Comparison of ENCODE assay signal across 11 cellular contexts in genomic region chr6:75612921-75613534, GRCh38. TPM values are rescaled to one million over a fixed set of nuclear protein-coding genes. Genes with fewer than 3 reads are reported as not detected.
DNase-seq lines count a peak whose midpoint lies in the region; ATAC-seq, FAIRE-seq and TF ChIP-seq lines count a peak whose summit lies in the region.
"Had no signal": no experiment of that assay in that cellular context is flagged by ENCODE, and none has a peak within 500 bp of the region (broad histone marks: within the 10 kb centered on the region; RNA-seq: fewer than 3 reads in every experiment).

No MANE protein-coding gene starts in this region.

- H3K9me3 Mint-ChIP-seq in activated CD8-positive, alpha-beta T cell treated with anti-CD3 and anti-CD28 coated beads for 36 hours, result no peaks in the 10 kb centered on the region

- FAIRE-seq in small intestine (lab: Jason Lieb, UNC), result no peak
- FAIRE-seq: endothelial cell of umbilical vein had no signal

- H3K4me3 ChIP-seq in HEK293 (ENCODE audit: low read depth, low read length) (no peak overlapping the region), left ventricle myocardium inferior (peak overlapping the region; percentile 33), small intestine (ENCODE audit: low read depth in 1 of 2, low read length in 2 of 2) (no peak overlapping the region)
- H3K4me3 ChIP-seq: suprapubic skin had no signal

- CTCF ChIA-PET in HEK293 (lab: Yijun Ruan, JAX), result no interaction called here
- CTCF ChIA-PET in activated CD8-positive, alpha-beta T cell treated with anti-CD3 and anti-CD28 coated beads for 36 hours (lab: Charles Lee), result interaction anchor here (1.1 to 1.7 kb wide), 2 partner anchors 10 to 15 kb away, joined by 3 to 5 read pairs; no protein-coding TSS in a partner anchor

- no peak for TF ChIP-seq CTCF in HEK293 (tag by site-specific recombination; IDR thresholded peaks at IDR 0.05)
- TF ChIP-seq CTCF in activated CD8-positive, alpha-beta T cell treated with anti-CD3 and anti-CD28 coated beads for 36 hours (IDR thresholded peaks at IDR 0.05), result no peak
- TF ChIP-seq CTCF in left ventricle myocardium inferior (IDR thresholded peaks at IDR 0.05; ENCODE audit: borderline replicate concordance), result no peak

- H3K27ac ChIP-seq in HEK293 (ENCODE audit: extremely low read depth, low read depth, low read length), result no peak overlapping the region
- H3K27ac ChIP-seq in left ventricle myocardium inferior (replicated peaks), result peak overlapping the region; percentile 66
- H3K27ac ChIP-seq in small intestine (ENCODE audit: low read depth in 1 of 2, low read length in 1 of 2), result peak overlapping the region; percentile 22 to 70
- H3K27ac ChIP-seq: suprapubic skin had no signal

- H3K4me1 Mint-ChIP-seq in activated CD8-positive, alpha-beta T cell treated with anti-CD3 and anti-CD28 coated beads for 36 hours (ENCODE audit: low read depth), result peaks cover 75% of the 10 kb centered on the region

- DNase-seq in activated CD8-positive, alpha-beta T cell treated with anti-CD3 and anti-CD28 coated beads for 36 hours, result no peak
- no peak for DNase-seq in left ventricle myocardium inferior
- DNase-seq in small intestine, result peak; percentile 53
- no peak for DNase-seq in effector CD4-positive, alpha-beta T cell
- DNase-seq: activated effector memory CD4-positive, alpha-beta T cell treated with Interleukin-2 at 50 U/mL for 16 hours had no signal

- POLR2A ChIA-PET in HEK293 (lab: Yijun Ruan, JAX), result interaction anchor here (0.6 kb wide), 1 partner anchor 32 kb away, joined by 3 read pairs; no protein-coding TSS in a partner anchor
- POLR2A ChIA-PET in activated CD8-positive, alpha-beta T cell treated with anti-CD3 and anti-CD28 coated beads for 36 hours (lab: Charles Lee), result interaction anchor here (1.0 to 3.1 kb wide), 3 partner anchors 11 to 15 kb away, joined by 3 to 28 read pairs (median 7); partner anchors contain the start of gene SENP6

- WGBS in small intestine, 3 donors, result 49 to 54% (median 53%) methylated on average over 8 of the region's 8 CpGs

- peaks cover 28% of the 10 kb centered on the region for H3K36me3 Mint-ChIP-seq in activated CD8-positive, alpha-beta T cell treated with anti-CD3 and anti-CD28 coated beads for 36 hours (ENCODE audit: low read depth)

- H3K36me3 ChIP-seq in HEK293 (ENCODE audit: control insufficient read depth in 2 of 2, insufficient read depth in 1 of 2, low read length in 2 of 2) (no peaks in the 10 kb centered on the region; a peak in 1 of 3 replicates), left ventricle myocardium inferior (no peaks in the 10 kb centered on the region), small intestine (ENCODE audit: control insufficient read depth in 2 of 2, insufficient read depth in 2 of 2, low read length in 2 of 2) (no peaks in the 10 kb centered on the region)
- H3K36me3 ChIP-seq: suprapubic skin had no signal

- H3K27ac Mint-ChIP-seq in activated CD8-positive, alpha-beta T cell treated with anti-CD3 and anti-CD28 coated beads for 36 hours, result peak overlapping the region; percentile 62

- H3K27me3 Mint-ChIP-seq in activated CD8-positive, alpha-beta T cell treated with anti-CD3 and anti-CD28 coated beads for 36 hours, result no peaks in the 10 kb centered on the region

- ATAC-seq in activated CD8-positive, alpha-beta T cell treated with anti-CD3 and anti-CD28 coated beads for 36 hours, result no peak
- ATAC-seq in GM19023 (IDR thresholded peaks at IDR 0.05; ENCODE audit: unreplicated experiment) (no peak), HG03025 (IDR thresholded peaks at IDR 0.05; ENCODE audit: low FRiP score, unreplicated experiment) (no peak), GM19035 (IDR thresholded peaks at IDR 0.05; ENCODE audit: unreplicated experiment) (no peak)

- H3K27me3 ChIP-seq in left ventricle myocardium inferior (ENCODE audit: low read depth) (no peaks in the 10 kb centered on the region), small intestine (ENCODE audit: control insufficient read depth in 2 of 2, insufficient read depth in 2 of 2, low read length in 2 of 2) (no peaks in the 10 kb centered on the region)
- H3K27me3 ChIP-seq: suprapubic skin had no signal

- H3K9me3 ChIP-seq in HEK293 (ENCODE audit: control insufficient read depth, insufficient read depth, low read depth, low read length), result no peaks in the 10 kb centered on the region; the same call in 1 of the 2 replicates
- H3K9me3 ChIP-seq in left ventricle myocardium inferior (replicated peaks), result peaks cover 3% of the 10 kb centered on the region
- no peaks in the 10 kb centered on the region for H3K9me3 ChIP-seq in small intestine (ENCODE audit: control insufficient read depth, low read depth)
- H3K9me3 ChIP-seq: suprapubic skin had no signal

- H3K4me1 ChIP-seq in HEK293 (ENCODE audit: control insufficient read depth, insufficient read depth, low read length), result peaks cover 21% of the 10 kb centered on the region
- peaks cover 97% of the 10 kb centered on the region for H3K4me1 ChIP-seq in left ventricle myocardium inferior
- H3K4me1 ChIP-seq in small intestine (ENCODE audit: control insufficient read depth in 2 of 2, insufficient read depth in 1 of 2, low read depth in 1 of 2, low read length in 1 of 2), result peaks cover 0 to 11% of the 10 kb centered on the region in 2 donors

- peak overlapping the region; percentile 38 for H3K4me3 Mint-ChIP-seq in activated CD8-positive, alpha-beta T cell treated with anti-CD3 and anti-CD28 coated beads for 36 hours

- intact Hi-C loops in activated CD8-positive, alpha-beta T cell treated with anti-CD3 and anti-CD28 coated beads for 36 hours (cut with micrococcal nuclease), result loop anchor here (5.0 kb wide), 1 partner anchor 331 kb away; the partner anchor contains the start of gene TMEM30A
- intact Hi-C loops in left ventricle myocardium inferior (cut with micrococcal nuclease), result no loop called here

TF ChIP-seq in HEK293, 187 proteins besides CTCF, POLR2A, EP300 and RAD21:
- TF ChIP-seq ZNF585B (tag by site-specific recombination; IDR thresholded peaks at IDR 0.05), result no peak
- TF ChIP-seq ZNF600 (tag by site-specific recombination; IDR thresholded peaks at IDR 0.05), result 0 out of 2 replicates have a peak, but pooled peaks have one; percentile 14
- TF ChIP-seq PRDM6 (tag by site-specific recombination; IDR thresholded peaks at IDR 0.05), result peak; percentile 66

RNA-seq across cellular contexts. Expression of gene SENP6, which starts 11.3 kb away (rescaled TPM):
- 10 to 100 TPM; 70.2 to 72.0 TPM for total RNA-seq in activated CD8-positive, alpha-beta T cell treated with anti-CD3 and anti-CD28 coated beads for 36 hours
- total RNA-seq in left ventricle myocardium inferior, result 54.2 TPM
- 10 to 100 TPM; 25.3 to 29.2 (median 25.7) TPM for polyA plus RNA-seq in small intestine
